In the genomic region with DNA sequence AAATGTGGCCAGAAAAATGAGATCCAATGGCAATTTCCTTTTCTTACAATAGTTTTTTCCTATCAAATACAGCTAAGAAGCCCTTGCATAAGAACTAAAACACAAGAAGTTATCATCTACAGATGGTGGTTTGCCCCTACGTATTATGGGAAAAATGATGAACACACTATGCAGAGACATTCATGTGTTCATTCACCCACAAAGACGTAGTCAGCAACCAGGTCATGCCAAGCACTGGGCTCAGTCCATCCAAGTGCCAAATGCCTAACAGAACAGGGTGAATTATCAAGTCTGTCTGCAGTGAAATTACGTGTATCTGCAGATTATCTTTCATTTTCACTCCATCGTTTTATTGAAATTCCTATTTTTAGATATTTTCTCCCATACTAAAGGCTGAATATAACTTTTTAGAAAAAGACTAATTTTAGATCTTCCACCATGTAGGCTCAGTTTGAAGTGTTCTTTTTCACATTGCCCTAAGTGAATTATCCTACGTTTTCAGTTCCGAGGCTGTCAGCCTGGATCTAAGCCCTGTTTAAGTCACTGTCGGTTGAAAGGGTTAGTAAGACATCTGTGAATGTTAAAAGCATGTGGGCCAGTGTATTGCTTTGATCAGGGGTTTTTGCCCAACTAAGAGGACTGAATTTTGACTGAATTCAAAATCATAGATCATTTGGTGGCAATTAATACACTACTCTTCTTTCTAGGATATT, we compare ENCODE assay signal across 16 cellular contexts.
DNase-seq lines count a peak whose midpoint lies in the region; ATAC-seq and TF ChIP-seq lines count a peak whose summit lies in the region.
"Had no signal": no experiment of that assay in that cellular context is flagged by ENCODE, and none has a peak within 500 bp of the region (broad histone marks: within the 10 kb centered on the region; RNA-seq: fewer than 3 reads in every experiment).

No MANE protein-coding gene starts in this region.

- DNase-seq in HFFc6 = no peak
- peak; percentile 40 for DNase-seq in OCI-M1 (lab: John Stamatoyannopoulos, UW)
- DNase-seq in fibroblast of peridontal ligament (ENCODE audit: extremely low read depth) = peak; percentile 57
- DNase-seq in type B pancreatic cell (ENCODE audit: extremely low spot score, unreplicated experiment) = peak; percentile 8
- DNase-seq in stimulated activated naive CD8-positive, alpha-beta T cell treated with anti-CD3 and anti-CD28 coated beads, Interleukin-15, amount 100 ng/mL, for 72 hours = no peak
- no peak for DNase-seq in epidermal melanocyte (ENCODE audit: insufficient read length, low spot score)
- DNase-seq: activated CD8-positive, alpha-beta T cell treated with anti-CD3 and anti-CD28 coated beads, Interleukin-2, amount 10 ng/mL, durations not matched to agents 7 days and 5 days; CD4-positive, CD25-positive, alpha-beta regulatory T cell; DMS79; esophagus squamous epithelium; hypothalamus; left cardiac atrium; NCI-H2029 treated with DMSO at 0.1 percent for 48 hours; pancreas; stomach had no signal

- H3K4me3 Mint-ChIP-seq in HFFc6 (peak overlapping the region; percentile 62), type B pancreatic cell (no peak overlapping the region)
- H3K4me3 Mint-ChIP-seq in stimulated activated naive CD8-positive, alpha-beta T cell treated with anti-CD3 and anti-CD28 coated beads, Interleukin-15, amount 100 ng/mL, for 72 hours = no peak overlapping the region
- H3K4me3 Mint-ChIP-seq: activated CD8-positive, alpha-beta T cell treated with anti-CD3 and anti-CD28 coated beads, Interleukin-2, amount 10 ng/mL, durations not matched to agents 7 days and 5 days; CD4-positive, CD25-positive, alpha-beta regulatory T cell had no signal

- TF ChIP-seq CTCF in HFFc6 (IDR thresholded peaks at IDR 0.05) (no peak), type B pancreatic cell (conservative IDR thresholded peaks at IDR 0.05) (no peak)

- H3K36me3 Mint-ChIP-seq in HFFc6 (ENCODE audit: low read depth) (no peaks in the 10 kb centered on the region), type B pancreatic cell (no peaks in the 10 kb centered on the region)
- H3K36me3 Mint-ChIP-seq: CD4-positive, CD25-positive, alpha-beta regulatory T cell had no signal

- no peak overlapping the region for H3K27ac Mint-ChIP-seq in HFFc6
- no peak overlapping the region for H3K27ac Mint-ChIP-seq in type B pancreatic cell
- H3K27ac Mint-ChIP-seq in stimulated activated naive CD8-positive, alpha-beta T cell treated with anti-CD3 and anti-CD28 coated beads, Interleukin-15, amount 100 ng/mL, for 72 hours = no peak overlapping the region
- H3K27ac Mint-ChIP-seq: activated CD8-positive, alpha-beta T cell treated with anti-CD3 and anti-CD28 coated beads, Interleukin-2, amount 10 ng/mL, durations not matched to agents 7 days and 5 days; CD4-positive, CD25-positive, alpha-beta regulatory T cell had no signal

- H3K27me3 Mint-ChIP-seq in HFFc6 (ENCODE audit: insufficient read depth) (peaks cover 11% of the 10 kb centered on the region), type B pancreatic cell (no peaks in the 10 kb centered on the region)
- H3K27me3 Mint-ChIP-seq in stimulated activated naive CD8-positive, alpha-beta T cell treated with anti-CD3 and anti-CD28 coated beads, Interleukin-15, amount 100 ng/mL, for 72 hours = peaks cover 17% of the 10 kb centered on the region

- no peaks in the 10 kb centered on the region for H3K9me3 Mint-ChIP-seq in HFFc6
- no peaks in the 10 kb centered on the region for H3K9me3 Mint-ChIP-seq in type B pancreatic cell
- H3K9me3 Mint-ChIP-seq in stimulated activated naive CD8-positive, alpha-beta T cell treated with anti-CD3 and anti-CD28 coated beads, Interleukin-15, amount 100 ng/mL, for 72 hours = no peaks in the 10 kb centered on the region

- H3K4me1 Mint-ChIP-seq in HFFc6 (ENCODE audit: low read depth) (peaks cover 20% of the 10 kb centered on the region), type B pancreatic cell (ENCODE audit: unreplicated experiment) (peaks cover 4% of the 10 kb centered on the region)
- peaks cover 5% of the 10 kb centered on the region for H3K4me1 Mint-ChIP-seq in stimulated activated naive CD8-positive, alpha-beta T cell treated with anti-CD3 and anti-CD28 coated beads, Interleukin-15, amount 100 ng/mL, for 72 hours

- ATAC-seq in GM18858 (IDR thresholded peaks at IDR 0.05; ENCODE audit: unreplicated experiment) = no peak
- no peak for ATAC-seq in stimulated activated naive CD8-positive, alpha-beta T cell treated with anti-CD3 and anti-CD28 coated beads, Interleukin-15, amount 100 ng/mL, for 72 hours
- ATAC-seq: activated CD8-positive, alpha-beta T cell treated with anti-CD3 and anti-CD28 coated beads, Interleukin-2, amount 10 ng/mL, durations not matched to agents 7 days and 5 days; left cardiac atrium; pancreas had no signal

Comparison
In these comparisons a context has a peak if more than half of its experiments do, and no peak if none do; other contexts are left out.
1. DNase-seq: peak in OCI-M1 (single experiment), fibroblast of peridontal ligament (single experiment) and type B pancreatic cell (single experiment); none in HFFc6 (single experiment), stimulated activated naive CD8-positive, alpha-beta T cell treated with anti-CD3 and anti-CD28 coated beads, Interleukin-15, amount 100 ng/mL, for 72 hours (0 of 2) and epidermal melanocyte (single experiment).